1 cellular context compared by ENCODE assay signal in the genomic region with DNA sequence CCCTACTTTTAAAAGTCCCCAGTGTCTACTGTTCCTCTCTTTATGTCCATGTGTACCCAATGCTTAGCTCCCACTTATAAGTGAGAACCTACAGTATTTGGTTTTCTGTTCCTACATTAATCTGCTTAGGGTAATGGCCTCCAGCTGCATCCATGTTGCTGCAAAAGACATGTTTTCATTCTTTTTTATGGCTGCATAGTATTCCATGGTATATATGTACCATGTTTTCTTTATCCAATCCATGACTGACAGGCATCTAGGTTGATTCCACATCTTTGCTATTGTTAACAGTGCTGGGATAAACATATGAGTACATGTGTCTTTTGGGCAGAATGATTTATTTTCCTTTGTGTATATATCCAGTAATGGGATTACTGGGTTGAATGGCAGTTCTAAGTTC. TPM values are rescaled to one million over a fixed set of nuclear protein-coding genes. Genes with fewer than 3 reads are reported as not detected.
"Had no signal": no experiment of that assay in that cellular context is flagged by ENCODE, and none has a peak within 500 bp of the region (broad histone marks: within the 10 kb centered on the region; RNA-seq: fewer than 3 reads in every experiment).

No MANE protein-coding gene starts in this region.

RNA-seq across cellular contexts. Expression of gene DTL, which starts 12.6 kb away (rescaled TPM):
- total RNA-seq: ascending aorta had no signal
